21 cellular contexts compared by ENCODE assay signal in the genomic region with DNA sequence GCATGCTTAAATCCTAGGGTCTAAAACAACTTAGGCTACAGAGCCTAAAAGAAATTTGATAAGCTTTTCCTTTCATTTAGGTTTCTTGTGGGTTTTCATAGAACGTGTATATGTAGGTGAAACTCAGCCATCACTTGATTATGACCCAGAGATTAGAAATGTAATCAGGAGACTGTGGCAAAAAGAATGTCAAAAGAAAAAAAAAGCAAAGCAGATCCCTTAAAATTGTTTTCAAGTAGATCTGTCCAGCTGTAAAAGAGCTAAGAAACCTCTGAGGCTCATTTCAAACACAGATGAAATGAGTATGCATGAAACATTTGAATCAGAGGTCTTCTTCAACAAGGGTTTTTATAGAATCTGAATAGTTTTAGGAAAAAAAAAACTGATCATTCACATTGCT.
"Had no signal": no experiment of that assay in that cellular context is flagged by ENCODE, and none has a peak within 500 bp of the region (broad histone marks: within the 10 kb centered on the region; RNA-seq: fewer than 3 reads in every experiment).

No MANE protein-coding gene starts in this region.

- H3K27me3 ChIP-seq: neutrophil, right lobe of liver, thyroid gland had no signal

- H3K4me1 ChIP-seq: right lobe of liver had no signal

- H3K9me3 Mint-ChIP-seq: stimulated activated memory B cell treated with anti-CD40 and anti-IgM and Interleukin-4, amounts not matched to agents 10 μg/mL and 1 μg/mL and 100 μg/mL, for 72 hours; stimulated activated naive CD8-positive, alpha-beta T cell treated with anti-CD3 and anti-CD28 coated beads, Interleukin-15, amount 100 ng/mL, for 72 hours had no signal

- H3K36me3 ChIP-seq: neutrophil, right lobe of liver, thyroid gland, WERI-Rb-1 had no signal

- DNase-seq: activated CD4-positive, alpha-beta T cell treated with anti-CD3 and anti-CD28 coated beads, Interleukin-2, amount 50 U/mL, for 48 hours; activated gamma-delta T cell treated with Interleukin-2 at 50 U/mL for 16 hours; activated naive CD4-positive, alpha-beta T cell treated with anti-CD3 and anti-CD28 coated beads, Interleukin-2, amount 50 U/mL, for 16 hours; amniotic stem cell; caudate nucleus; foreskin melanocyte; left ventricle myocardium superior; mucosa of descending colon; nephron progenitor cell; right lobe of liver; stimulated activated CD4-positive, alpha-beta T cell treated with anti-CD3 and anti-CD28 coated beads, Interleukin-4, amount 100 ng/mL, for 24 hours; stimulated activated naive CD8-positive, alpha-beta T cell treated with anti-CD3 and anti-CD28 coated beads, Interleukin-15, amount 100 ng/mL, for 72 hours; substantia nigra; T1000; thyroid gland; WERI-Rb-1 had no signal

- H3K27ac ChIP-seq: neutrophil, right lobe of liver, SK-N-MC, thyroid gland, WERI-Rb-1 had no signal

- H3K36me3 Mint-ChIP-seq: stimulated activated memory B cell treated with anti-CD40 and anti-IgM and Interleukin-4, amounts not matched to agents 10 μg/mL and 1 μg/mL and 100 μg/mL, for 72 hours had no signal

- FAIRE-seq: endothelial cell of umbilical vein, islet of Langerhans had no signal

- H3K4me3 Mint-ChIP-seq: nephron progenitor cell; stimulated activated memory B cell treated with anti-CD40 and anti-IgM and Interleukin-4, amounts not matched to agents 10 μg/mL and 1 μg/mL and 100 μg/mL, for 72 hours; stimulated activated naive CD8-positive, alpha-beta T cell treated with anti-CD3 and anti-CD28 coated beads, Interleukin-15, amount 100 ng/mL, for 72 hours had no signal

- H3K27ac Mint-ChIP-seq: stimulated activated memory B cell treated with anti-CD40 and anti-IgM and Interleukin-4, amounts not matched to agents 10 μg/mL and 1 μg/mL and 100 μg/mL, for 72 hours; stimulated activated naive CD8-positive, alpha-beta T cell treated with anti-CD3 and anti-CD28 coated beads, Interleukin-15, amount 100 ng/mL, for 72 hours had no signal

- H3K9me3 ChIP-seq: mucosa of descending colon, neutrophil, right lobe of liver, thyroid gland had no signal

- ATAC-seq: left ventricle myocardium superior; mucosa of descending colon; right lobe of liver; stimulated activated memory B cell treated with anti-CD40 and anti-IgM and Interleukin-4, amounts not matched to agents 10 μg/mL and 1 μg/mL and 100 μg/mL, for 72 hours; stimulated activated naive CD8-positive, alpha-beta T cell treated with anti-CD3 and anti-CD28 coated beads, Interleukin-15, amount 100 ng/mL, for 72 hours had no signal

- H3K4me3 ChIP-seq: mucosa of descending colon, right lobe of liver, SK-N-MC, thyroid gland had no signal
